In genomic region chr13:97436845-97437244, GRCh38 we compare ENCODE assay signal across 1 cellular context.
TF ChIP-seq lines count a peak whose summit lies in the region.

No MANE protein-coding gene starts in this region.

TF ChIP-seq in endothelial cell of umbilical vein, 7 proteins besides CTCF, POLR2A, EP300 and RAD21:
- TF ChIP-seq POLR2AphosphoS5 (IDR thresholded peaks at IDR 0.05; ENCODE audit: insufficient read depth, low read depth, low read length) (no peak), JUN (IDR thresholded peaks at IDR 0.05; ENCODE audit: borderline replicate concordance, insufficient read depth, insufficient read length, low read depth) (no peak), FOS (IDR thresholded peaks at IDR 0.05; ENCODE audit: borderline replicate concordance, insufficient read depth, low read length) (no peak), MAX (IDR thresholded peaks at IDR 0.05; ENCODE audit: insufficient read depth, insufficient read length) (no peak), GATA2 (IDR thresholded peaks at IDR 0.05; ENCODE audit: insufficient read depth, insufficient read length, low read depth, low read length) (no peak), MYC (IDR thresholded peaks at IDR 0.05; ENCODE audit: low read depth, low read length) (no peak), EZH2 (IDR thresholded peaks at IDR 0.05; ENCODE audit: borderline replicate concordance, low read depth, low read length, severe bottlenecking) (no peak)
